25 cellular contexts compared by ENCODE assay signal in the genomic region with DNA sequence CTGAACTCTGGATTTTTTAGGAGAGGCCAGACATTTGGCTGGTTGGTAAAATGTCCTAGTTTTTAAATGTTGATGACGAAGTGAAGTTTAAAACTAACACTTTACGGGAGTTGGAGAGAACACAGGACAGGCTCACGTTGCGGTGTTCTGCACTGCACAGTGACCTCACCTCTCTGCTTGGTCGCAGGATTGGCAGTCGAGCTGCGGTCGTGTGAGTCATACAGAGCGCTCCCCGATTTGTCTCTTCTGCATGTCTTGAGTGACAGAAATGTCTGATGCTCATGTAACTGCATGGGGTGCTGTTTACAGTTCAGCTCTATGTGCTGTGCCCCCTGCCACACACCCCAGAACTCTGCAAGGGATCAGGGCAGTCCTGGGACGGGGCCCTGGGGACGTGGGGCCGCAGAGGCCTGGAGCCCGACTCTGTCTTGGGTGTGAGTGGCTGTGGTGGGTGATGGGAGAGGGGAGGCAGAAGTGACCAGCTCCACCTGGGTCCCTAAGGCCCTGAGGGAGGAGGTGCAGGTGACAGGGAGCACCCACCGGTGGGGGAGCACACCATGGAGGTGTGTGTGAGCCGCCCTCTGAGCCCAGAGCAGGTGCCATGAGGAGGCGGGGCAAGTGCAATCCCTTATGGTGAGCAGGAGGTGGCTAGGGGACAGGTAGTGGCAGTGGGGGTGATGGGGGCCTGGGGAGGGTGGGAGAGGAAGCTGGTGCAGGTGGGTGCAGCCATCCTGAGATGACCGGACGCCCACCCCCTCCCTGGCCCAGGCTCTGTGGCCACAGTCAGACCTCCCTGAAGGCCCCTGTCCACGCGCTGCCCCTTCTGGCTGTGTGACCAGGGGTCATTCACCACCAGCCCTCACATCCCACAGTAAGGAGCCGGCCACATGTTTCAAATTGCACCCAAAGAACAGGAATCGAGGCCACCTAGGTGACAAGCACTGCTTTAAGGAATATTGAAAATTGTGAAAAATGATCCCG.
A peak's percentile ranks its signal among the peaks of the same experiment; 100 is the strongest.
DNase-seq lines count a peak whose midpoint lies in the region; ATAC-seq, FAIRE-seq and TF ChIP-seq lines count a peak whose summit lies in the region.
"Had no signal": no experiment of that assay in that cellular context is flagged by ENCODE, and none has a peak within 500 bp of the region (broad histone marks: within the 10 kb centered on the region; RNA-seq: fewer than 3 reads in every experiment).

No MANE protein-coding gene starts in this region.

- no peak for TF ChIP-seq RAD21 in HepG2 (CRISPR knock-in tag; IDR thresholded peaks at IDR 0.05)

- intact Hi-C loops in right lobe of liver (cut with DNase I), result no loop called here
- intact Hi-C loops in HepG2 (cut with micrococcal nuclease; ENCODE audit: unreplicated experiment), result no loop called here
- intact Hi-C loops in kidney (cut with DNase I), result no loop called here
- intact Hi-C loops in A673 (cut with micrococcal nuclease; ENCODE audit: unreplicated experiment), result no loop called here

- no peak for TF ChIP-seq EP300 in HepG2 (IDR thresholded peaks at IDR 0.05; ENCODE audit: low read depth in 2 of 2, low read length in 2 of 2)
- no peak for TF ChIP-seq EP300 in HepG2 (CRISPR knock-in tag; IDR thresholded peaks at IDR 0.05; ENCODE audit: borderline replicate concordance)

- 74% methylated on average over 10 of the region's 24 CpGs for WGBS in right lobe of liver (ENCODE audit: insufficient coverage, low coverage, low lambda C conversion rate, missing lambda C conversion rate)
- WGBS in HepG2 (ENCODE audit: low lambda C conversion rate), result 52% methylated on average over 18 of the region's 24 CpGs

- H3K27me3 ChIP-seq in right lobe of liver (no peaks in the 10 kb centered on the region), HepG2 (ENCODE audit: control insufficient read depth in 1 of 2, insufficient read depth in 2 of 2, low read length in 2 of 2) (peaks cover 8 to 61% of the 10 kb centered on the region in 2 experiments), foreskin keratinocyte (peaks cover 4% of the 10 kb centered on the region), A673 (replicated peaks; ENCODE audit: insufficient read depth, low read depth, low read length, poor library complexity) (no peaks in the 10 kb centered on the region)
- H3K27me3 ChIP-seq: thyroid gland had no signal

- no peak for ATAC-seq in right lobe of liver
- ATAC-seq in HepG2, result no peak
- ATAC-seq in foreskin keratinocyte, result no peak
- ATAC-seq: activated T-helper 17 cell treated with anti-CD3 and anti-CD28 coated beads, Interleukin-2, amount 50 U/mL, for 72 hours; psoas muscle had no signal

- H3K4me3 ChIP-seq in right lobe of liver (no peak overlapping the region), HepG2 (replicated peaks in 1 of 3; ENCODE audit: insufficient read depth in 1 of 3, low read depth in 2 of 3, low read length in 3 of 3) (no peak overlapping the region), NB4 (ENCODE audit: low read depth, low read length) (no peak overlapping the region), kidney (ENCODE audit: low read length in 2 of 2) (no peak overlapping the region), A673 (ENCODE audit: low read depth, low read length, poor library complexity, severe bottlenecking) (no peak overlapping the region)
- H3K4me3 ChIP-seq: dorsolateral prefrontal cortex, psoas muscle, thyroid gland had no signal

- H3K4me2 ChIP-seq in HepG2 (ENCODE audit: low read depth, low read length), result no peak overlapping the region

- H3K79me2 ChIP-seq in HepG2 (ENCODE audit: insufficient read depth, low read length), result no peaks in the 10 kb centered on the region

- H3K9ac ChIP-seq in HepG2 (ENCODE audit: insufficient read depth, low read depth, low read length), result no peak overlapping the region
- no peak overlapping the region for H3K9ac ChIP-seq in kidney (ENCODE audit: low read length in 2 of 2)

- in situ Hi-C loops in HepG2 (cut with HindIII; ENCODE audit: extremely low pct_ligation_motif_present, low pct_unique_long_range_greater_than_20kb), result no loop called here

- no peaks in the 10 kb centered on the region for H3K4me1 ChIP-seq in right lobe of liver
- H3K4me1 ChIP-seq in HepG2 (ENCODE audit: insufficient read depth, low read length), result no peaks in the 10 kb centered on the region
- H3K4me1 ChIP-seq in kidney (ENCODE audit: control insufficient read depth in 1 of 2, insufficient read depth in 1 of 2, low read depth in 1 of 2, low read length in 2 of 2), result no peaks in the 10 kb centered on the region
- no peaks in the 10 kb centered on the region for H3K4me1 ChIP-seq in foreskin keratinocyte
- H3K4me1 ChIP-seq in A673 (ENCODE audit: insufficient read depth, low read length, poor library complexity, severe bottlenecking), result no peaks in the 10 kb centered on the region
- H3K4me1 ChIP-seq: psoas muscle, thyroid gland had no signal

- no peak overlapping the region for H3K27ac ChIP-seq in right lobe of liver
- no peak overlapping the region for H3K27ac ChIP-seq in HepG2 (ENCODE audit: extremely low read length, insufficient read depth, low read length)
- no peak overlapping the region for H3K27ac ChIP-seq in kidney (ENCODE audit: low read depth in 2 of 2, low read length in 2 of 2)
- no peak overlapping the region for H3K27ac ChIP-seq in foreskin keratinocyte
- no peak overlapping the region for H3K27ac ChIP-seq in A673 (ENCODE audit: low read depth, low read length, poor library complexity, severe bottlenecking)
- H3K27ac ChIP-seq: dorsolateral prefrontal cortex, psoas muscle, thyroid gland had no signal

- DNase-seq in right lobe of liver (peak in 2 of 3 donors; percentile 9 to 31), HepG2 (ENCODE audit: low spot score) (no peak), NB4 (ENCODE audit: low read depth) (peak; percentile 37), kidney (peak; percentile 57), urothelium cell line (ENCODE audit: low spot score) (peak; percentile 40), foreskin keratinocyte (no peak), A673 (ENCODE audit: low spot score) (no peak), NCI-H146 (lab: John Stamatoyannopoulos, UW) (no peak)
- DNase-seq: activated CD4-positive, alpha-beta T cell treated with anti-CD3 and anti-CD28 coated beads, Interleukin-2, amount 50 U/mL, for 48 hours; activated CD4-positive, CD25-positive, alpha-beta regulatory T cell; activated CD8-positive, alpha-beta memory T cell treated with anti-CD3 and anti-CD28 coated beads, Interleukin-2, amount 50 U/mL, for 4 hours; activated naive CD8-positive, alpha-beta T cell treated with anti-CD3 and anti-CD28 coated beads, Interleukin-2, amount 10 ng/mL, durations not matched to agents 7 days and 5 days; CD4-positive, CD25-positive, alpha-beta regulatory T cell; HFFc6; MV-4-11; NCI-H1930; NCI-H774; stimulated activated CD4-positive, alpha-beta T cell treated with anti-CD3 and anti-CD28 coated beads, Interleukin-2, amount 100 ng/mL, for 48 hours; stimulated activated naive CD4-positive, alpha-beta T cell; T1000; thyroid gland had no signal

- H3K36me3 ChIP-seq in right lobe of liver, result no peaks in the 10 kb centered on the region
- no peaks in the 10 kb centered on the region for H3K36me3 ChIP-seq in HepG2 (replicated peaks in 1 of 2; ENCODE audit: control insufficient read depth in 1 of 2, insufficient read depth in 2 of 2, low read length in 2 of 2)
- H3K36me3 ChIP-seq in kidney (ENCODE audit: control insufficient read depth in 1 of 2, insufficient read depth in 2 of 2, low read length in 2 of 2), result no peaks in the 10 kb centered on the region
- H3K36me3 ChIP-seq in A673 (ENCODE audit: insufficient read depth, low read length, poor library complexity, severe bottlenecking), result no peaks in the 10 kb centered on the region
- H3K36me3 ChIP-seq: thyroid gland had no signal

- H4K20me1 ChIP-seq in HepG2 (ENCODE audit: insufficient read depth, low read length), result no peaks in the 10 kb centered on the region

- no peak overlapping the region for H2AFZ ChIP-seq in HepG2 (ENCODE audit: low read length)

- TF ChIP-seq POLR2A in right lobe of liver (IDR thresholded peaks at IDR 0.05) (no peak), HepG2 (IDR thresholded peaks at IDR 0.05; ENCODE audit: insufficient read depth in 1 of 2, low read depth in 2 of 2, low read length in 2 of 2) (no peak), NB4 (IDR thresholded peaks at IDR 0.05; ENCODE audit: extremely low read depth, insufficient read length) (no peak)

- no peaks in the 10 kb centered on the region for H3K9me3 ChIP-seq in right lobe of liver
- no peaks in the 10 kb centered on the region for H3K9me3 ChIP-seq in HepG2 (ENCODE audit: low read length)
- H3K9me3 ChIP-seq in kidney (ENCODE audit: control insufficient read depth in 1 of 2, low read length in 2 of 2), result no peaks in the 10 kb centered on the region
- H3K9me3 ChIP-seq in A673 (ENCODE audit: low read depth, low read length, poor library complexity, severe bottlenecking), result no peaks in the 10 kb centered on the region
- H3K9me3 ChIP-seq: psoas muscle, thyroid gland had no signal

- FAIRE-seq in HepG2 (lab: Jason Lieb, UNC), result no peak
- FAIRE-seq in kidney (lab: Jason Lieb, UNC), result no peak
- no peak for FAIRE-seq in urothelium cell line (lab: Jason Lieb, UNC)
- FAIRE-seq: endothelial cell of umbilical vein had no signal

- TF ChIP-seq CTCF in right lobe of liver (IDR thresholded peaks at IDR 0.05), result no peak
- no peak for TF ChIP-seq CTCF in HepG2 (CRISPR knock-in tag; IDR thresholded peaks at IDR 0.05)
- no peak for TF ChIP-seq CTCF in NB4 (IDR thresholded peaks at IDR 0.05; ENCODE audit: low read depth, low read length)
- TF ChIP-seq CTCF in kidney (IDR thresholded peaks at IDR 0.05; ENCODE audit: borderline replicate concordance, extremely low read depth, insufficient read depth), result no peak
- TF ChIP-seq CTCF in foreskin keratinocyte (conservative IDR thresholded peaks at IDR 0.05), result no peak
- TF ChIP-seq CTCF in A673 (conservative IDR thresholded peaks at IDR 0.05; ENCODE audit: low read depth, low read length), result no peak

- BruUV-seq in HepG2 (replicated peaks; lab: Mats Ljungman, UMichigan) (no TSS peak), A673 (replicated peaks; lab: Mats Ljungman, UMichigan) (no TSS peak)

- CTCF ChIA-PET in HepG2 (lab: Yijun Ruan, JAX; ENCODE audit: low intra/inter-chr PET ratio, low total read pairs) (no interaction called here), A673 (lab: Charles Lee) (no interaction called here)

- POLR2A ChIA-PET in HepG2 (lab: Yijun Ruan, JAX), result no interaction called here
- POLR2A ChIA-PET in A673 (lab: Charles Lee; ENCODE audit: low non-redundant PET), result no interaction called here

TF ChIP-seq in HepG2, 621 proteins besides CTCF, POLR2A, EP300 and RAD21 (continues in another document):
- TF ChIP-seq MBNL3 (CRISPR knock-in tag; conservative IDR thresholded peaks at IDR 0.05), result no peak
- no peak for TF ChIP-seq TMF1 (CRISPR knock-in tag; IDR thresholded peaks at IDR 0.05; ENCODE audit: low read depth)
- TF ChIP-seq ZNF354B (CRISPR knock-in tag; IDR thresholded peaks at IDR 0.05), result no peak
- TF ChIP-seq NRL (CRISPR knock-in tag; IDR thresholded peaks at IDR 0.05; ENCODE audit: borderline replicate concordance), result no peak

Comparison
In these comparisons a context has a peak if more than half of its experiments do, and no peak if none do; other contexts are left out.
1. DNase-seq: peak in right lobe of liver (2 of 3), NB4 (single experiment), kidney (single experiment) and urothelium cell line (single experiment); none in HepG2 (single experiment), foreskin keratinocyte (0 of 2), A673 (single experiment) and NCI-H146 (single experiment).